8 cellular contexts compared by ENCODE assay signal in genomic region chr2:151261240-151261976, GRCh38. TPM values are rescaled to one million over a fixed set of nuclear protein-coding genes. Genes with fewer than 3 reads are reported as not detected.
A peak's percentile ranks its signal among the peaks of the same experiment; 100 is the strongest.
DNase-seq lines count a peak whose midpoint lies in the region; ATAC-seq, FAIRE-seq and TF ChIP-seq lines count a peak whose summit lies in the region.

Gene RBM43, minus strand, starts transcription at chr2:151261863. Its CDS starts 136 bp downstream, at chr2:151261727.

- ATAC-seq in GM18867 (IDR thresholded peaks at IDR 0.05; ENCODE audit: unreplicated experiment) (peak; percentile 92), HG03097 (IDR thresholded peaks at IDR 0.05; ENCODE audit: low FRiP score, unreplicated experiment) (peak; percentile 91)
- peak; percentile 93 to 94 for ATAC-seq in activated CD4-positive, CD25-positive, alpha-beta regulatory T cell treated with anti-CD3 and anti-CD28 coated beads, Interleukin-2, amount 50 U/mL, for 24 hours

- peaks cover 9% of the 10 kb centered on the region for H3K79me2 ChIP-seq in ACC112 (ENCODE audit: control insufficient read depth, insufficient read depth, low read length, unreplicated experiment)

- H3K9me3 ChIP-seq in kidney (ENCODE audit: control insufficient read depth in 1 of 2, low read length in 2 of 2) = no peaks in the 10 kb centered on the region

- no peak for FAIRE-seq in kidney (lab: Jason Lieb, UNC)

- H3K4me1 ChIP-seq in ACC112 (ENCODE audit: control insufficient read depth, insufficient read depth, low read length, unreplicated experiment) (peaks cover 8% of the 10 kb centered on the region), kidney (ENCODE audit: control insufficient read depth in 1 of 2, insufficient read depth in 1 of 2, low read depth in 1 of 2, low read length in 2 of 2) (peaks cover 0 to 5% of the 10 kb centered on the region in 2 donors)

- no peaks in the 10 kb centered on the region for H3K36me3 ChIP-seq in ACC112 (ENCODE audit: insufficient read depth, low read length)
- no peaks in the 10 kb centered on the region for H3K36me3 ChIP-seq in kidney (ENCODE audit: control insufficient read depth in 1 of 2, insufficient read depth in 2 of 2, low read length in 2 of 2)

- H3K9ac ChIP-seq in kidney (ENCODE audit: low read length in 2 of 2) = peak within 1 kb of the TSS; percentile 84 to 93

- peak; percentile 42 for DNase-seq in NCI-H2171 (lab: John Stamatoyannopoulos, UW)
- DNase-seq in cerebellar cortex (ENCODE audit: low spot score) = peak; percentile 71
- peak; percentile 97 for DNase-seq in kidney
- DNase-seq in stimulated activated CD4-positive, alpha-beta T cell treated with anti-CD3 and anti-CD28 coated beads, Interleukin-15, amount 100 ng/mL, for 1 hour (ENCODE audit: low read depth in 1 of 2, low spot score in 1 of 2) = peak; percentile 57 to 60

- H2AFZ ChIP-seq in ACC112 (ENCODE audit: low read length, unreplicated experiment) = peak within 1 kb of the TSS; percentile 89

- peak within 1 kb of the TSS; percentile 86 for H3K27ac ChIP-seq in ACC112 (ENCODE audit: low read depth, low read length)
- peak within 1 kb of the TSS; percentile 94 to 95 for H3K27ac ChIP-seq in kidney (ENCODE audit: low read depth in 2 of 2, low read length in 2 of 2)

- no peaks in the 10 kb centered on the region for H3K27me3 ChIP-seq in ACC112 (ENCODE audit: insufficient read depth, low read length)

- intact Hi-C loops in kidney (cut with DNase I) = no loop called here

- TF ChIP-seq CTCF in kidney (IDR thresholded peaks at IDR 0.05; ENCODE audit: borderline replicate concordance, extremely low read depth, insufficient read depth) = peak; percentile 2

- peak within 1 kb of the TSS; percentile 88 for H3K4me3 ChIP-seq in ACC112 (ENCODE audit: low read depth, low read length)
- H3K4me3 ChIP-seq in kidney (ENCODE audit: low read length in 2 of 2) = peak within 1 kb of the TSS; percentile 79 to 92

RNA-seq across cellular contexts. Expression of gene RBM43, which starts in this region (rescaled TPM):
- 13.6 TPM for total RNA-seq in kidney
- polyA plus RNA-seq in kidney (ENCODE audit: insufficient read depth, low read depth, low replicate concordance) = 6.0 TPM

Comparison
In these comparisons a context has a peak if more than half of its experiments do, and no peak if none do; other contexts are left out.
1. Peak in every context shown above with its lines: DNase-seq, ATAC-seq, H3K4me3 ChIP-seq and H3K27ac ChIP-seq.
2. DNase-seq: peak in every context shown above with its lines; median percentile 97 in kidney; 71 in cerebellar cortex; 58 in stimulated activated CD4-positive, alpha-beta T cell treated with anti-CD3 and anti-CD28 coated beads, Interleukin-15, amount 100 ng/mL, for 1 hour; 42 in NCI-H2171.